In genomic region chr1:234866007-234866866, GRCh38 we compare ENCODE assay signal across 1 cellular context.
TF ChIP-seq lines count a peak whose summit lies in the region.

No MANE protein-coding gene starts in this region.

TF ChIP-seq in HEK293, 187 proteins besides CTCF, POLR2A, EP300 and RAD21 (continued from another document and continues in another):
- TF ChIP-seq ZNF513 (tag by site-specific recombination; IDR thresholded peaks at IDR 0.05) (no peak), KLF17 (tag by site-specific recombination; IDR thresholded peaks at IDR 0.05) (no peak), ZNF621 (tag by site-specific recombination; IDR thresholded peaks at IDR 0.05) (no peak), ZSCAN30 (tag by site-specific recombination; IDR thresholded peaks at IDR 0.05) (no peak), ZFHX2 (tag by site-specific recombination; conservative IDR thresholded peaks at IDR 0.05) (peak; percentile 81), SP7 (tag by site-specific recombination; IDR thresholded peaks at IDR 0.05) (peak; percentile 83), ZNF214 (tag by site-specific recombination; IDR thresholded peaks at IDR 0.05; ENCODE audit: borderline replicate concordance) (no peak; the same call in 1 of the 2 replicates), BCL6B (tag by site-specific recombination; IDR thresholded peaks at IDR 0.05) (no peak), GLIS1 (tag by site-specific recombination; IDR thresholded peaks at IDR 0.05) (no peak), ZFP69B (tag by site-specific recombination; IDR thresholded peaks at IDR 0.05) (no peak), ZBTB20 (tag by site-specific recombination; IDR thresholded peaks at IDR 0.05) (no peak), ZSCAN4 (tag by site-specific recombination; IDR thresholded peaks at IDR 0.05) (no peak), ZNF366 (tag by site-specific recombination; conservative IDR thresholded peaks at IDR 0.05) (no peak), ZBTB44 (tag by site-specific recombination; IDR thresholded peaks at IDR 0.05) (no peak), MYNN (tag by site-specific recombination; IDR thresholded peaks at IDR 0.05; ENCODE audit: borderline replicate concordance) (no peak), ZNF155 (tag by site-specific recombination; IDR thresholded peaks at IDR 0.05) (no peak), ZNF488 (tag by site-specific recombination; IDR thresholded peaks at IDR 0.05) (no peak), ATF2 (tag by site-specific recombination; IDR thresholded peaks at IDR 0.05; ENCODE audit: low read depth) (no peak), ZNF76 (tag by site-specific recombination; IDR thresholded peaks at IDR 0.05; ENCODE audit: borderline replicate concordance, low read depth) (no peak), BCL11B (tag by site-specific recombination; IDR thresholded peaks at IDR 0.05; ENCODE audit: low read depth) (no peak), ZNF843 (tag by site-specific recombination; IDR thresholded peaks at IDR 0.05) (0 out of 2 replicates have a peak, but pooled peaks have one; percentile 41), KLF10 (tag by site-specific recombination; IDR thresholded peaks at IDR 0.05) (no peak), ZSCAN23 (tag by site-specific recombination; IDR thresholded peaks at IDR 0.05) (no peak), ZNF404 (tag by site-specific recombination; IDR thresholded peaks at IDR 0.05) (no peak), TSHZ1 (tag by site-specific recombination; IDR thresholded peaks at IDR 0.05; ENCODE audit: borderline replicate concordance) (peak; percentile 14; the same call in 1 of the 2 replicates), ZNF274 (IDR thresholded peaks at IDR 0.05; ENCODE audit: low read length) (no peak), ZNF274 (tag by site-specific recombination; IDR thresholded peaks at IDR 0.05; ENCODE audit: borderline replicate concordance) (no peak), ZNF585B (tag by site-specific recombination; IDR thresholded peaks at IDR 0.05) (no peak), ZNF529 (tag by site-specific recombination; IDR thresholded peaks at IDR 0.05; ENCODE audit: insufficient replicate concordance) (no peak), ZNF37A (tag by site-specific recombination; IDR thresholded peaks at IDR 0.05) (no peak), TCF7L2 (IDR thresholded peaks at IDR 0.05; ENCODE audit: borderline replicate concordance, low read depth, low read length) (no peak), ZNF398 (tag by site-specific recombination; IDR thresholded peaks at IDR 0.05) (no peak), ZNF626 (tag by site-specific recombination; IDR thresholded peaks at IDR 0.05) (no peak), PRDM2 (tag by site-specific recombination; IDR thresholded peaks at IDR 0.05; ENCODE audit: borderline replicate concordance) (no peak), ZBTB21 (tag by site-specific recombination; IDR thresholded peaks at IDR 0.05) (no peak; the same call in 1 of the 2 replicates), SETDB1 (IDR thresholded peaks at IDR 0.05; ENCODE audit: insufficient read length, low read length) (no peak), ZNF501 (tag by site-specific recombination; IDR thresholded peaks at IDR 0.05) (no peak), KLF8 (tag by site-specific recombination; IDR thresholded peaks at IDR 0.05) (no peak), GLI4 (tag by site-specific recombination; IDR thresholded peaks at IDR 0.05) (no peak)
